In the genomic region with DNA sequence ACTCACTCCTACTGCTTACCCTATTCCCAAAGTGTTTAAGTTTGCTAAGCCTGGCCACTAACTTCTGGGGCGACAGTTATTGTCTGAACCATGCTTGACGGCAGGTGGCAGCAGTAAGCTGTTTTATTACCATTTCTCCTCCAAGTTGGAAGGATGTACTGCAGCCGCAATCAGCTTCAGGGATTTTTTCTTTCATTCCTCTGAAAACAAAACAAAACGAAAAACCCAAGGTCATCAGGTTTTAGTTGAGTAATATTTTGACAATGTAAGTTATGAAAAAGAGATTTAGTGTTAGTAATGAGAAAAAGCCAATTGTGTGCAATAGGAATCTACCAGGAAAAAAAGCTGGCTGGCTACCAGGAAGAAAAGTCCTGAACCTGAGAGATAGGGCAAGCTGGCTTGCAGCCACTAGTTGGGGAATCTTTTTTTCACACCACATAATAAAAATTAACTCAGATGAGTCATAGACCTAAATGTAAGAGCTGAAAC, we compare ENCODE assay signal across 9 cellular contexts. TPM values are rescaled to one million over a fixed set of nuclear protein-coding genes. Genes with fewer than 3 reads are reported as not detected.
DNase-seq lines count a peak whose midpoint lies in the region; FAIRE-seq and TF ChIP-seq lines count a peak whose summit lies in the region.
"Had no signal": no experiment of that assay in that cellular context is flagged by ENCODE, and none has a peak within 500 bp of the region (broad histone marks: within the 10 kb centered on the region; RNA-seq: fewer than 3 reads in every experiment).

No MANE protein-coding gene starts in this region.

- no peak overlapping the region for H3K4me2 ChIP-seq in Karpas-422 (ENCODE audit: low read depth, low read length, poor library complexity, severe bottlenecking)

- POLR2A ChIA-PET in MCF 10A (lab: Yijun Ruan, JAX): interaction anchor here (1.1 to 2.2 kb wide), 3 partner anchors 73 to 99 kb away, joined by 3 to 15 read pairs (median 4); no protein-coding TSS in a partner anchor

- peak; percentile 73 for TF ChIP-seq CTCF in MCF 10A (IDR thresholded peaks at IDR 0.05; ENCODE audit: unreplicated experiment)

- no peak overlapping the region for H3K27ac ChIP-seq in Karpas-422 (ENCODE audit: low read length)
- H3K27ac ChIP-seq: neutrophil had no signal

- H3K4me3 ChIP-seq in Karpas-422 (ENCODE audit: low read length): no peak overlapping the region

- no peak overlapping the region for H3K9ac ChIP-seq in Karpas-422 (ENCODE audit: low read length)

- H3K27me3 ChIP-seq in Karpas-422 (ENCODE audit: low read length): no peaks in the 10 kb centered on the region
- H3K27me3 ChIP-seq: neutrophil had no signal

- H3K4me3 Mint-ChIP-seq in MCF 10A (ENCODE audit: unreplicated experiment): no peak overlapping the region

- H3K36me3 ChIP-seq in Karpas-422 (ENCODE audit: insufficient read depth, low read length): no peaks in the 10 kb centered on the region
- H3K36me3 ChIP-seq: neutrophil had no signal

- CTCF ChIA-PET in MCF 10A (lab: Yijun Ruan, JAX): interaction anchor here (0.6 to 2.5 kb wide), 28 partner anchors 9 to 1345 kb away, joined by 3 to 31 read pairs (median 5); partner anchors contain the start of gene RAB9B

- DNase-seq in NCI-H2171 treated with DMSO at 0.1 percent for 48 hours (lab: John Stamatoyannopoulos, UW) (peak; percentile 24), NCI-H2171 (lab: John Stamatoyannopoulos, UW) (no peak), H54 (ENCODE audit: insufficient read length, low spot score) (peak; percentile 12), Karpas-422 (peak; percentile 74), T1000 (lab: John Stamatoyannopoulos, UW) (peak; percentile 21), MCF 10A (ENCODE audit: unreplicated experiment) (peak; percentile 75), iris pigment epithelial cell (ENCODE audit: low read depth) (peak; percentile 86)
- peak; percentile 1 to 31 (median 14) for DNase-seq in stimulated activated CD4-positive, alpha-beta T cell treated with anti-CD3 and anti-CD28 coated beads, Interleukin-1b, Interleukin-23, amount 100 ng/mL, for 24 hours (ENCODE audit: low read depth in 4 of 4, low spot score in 1 of 4)

- no peaks in the 10 kb centered on the region for H3K9me3 ChIP-seq in Karpas-422 (ENCODE audit: low read length)
- H3K9me3 ChIP-seq: neutrophil had no signal

- no peak overlapping the region for H2AFZ ChIP-seq in Karpas-422 (ENCODE audit: low read length)

- no peaks in the 10 kb centered on the region for H3K9me3 Mint-ChIP-seq in MCF 10A (ENCODE audit: unreplicated experiment)

- H3K4me1 ChIP-seq in Karpas-422 (ENCODE audit: low read length): no peaks in the 10 kb centered on the region

- no peaks in the 10 kb centered on the region for H3K79me2 ChIP-seq in Karpas-422 (ENCODE audit: low read length)

- H3K36me3 Mint-ChIP-seq in MCF 10A (ENCODE audit: insufficient read depth, unreplicated experiment): no peaks in the 10 kb centered on the region

- intact Hi-C loops in MCF 10A (cut with micrococcal nuclease): loop anchor here (1.0 kb wide), 2 partner anchors 268 to 291 kb away; no protein-coding TSS in a partner anchor

- no peaks in the 10 kb centered on the region for H3K9me2 ChIP-seq in Karpas-422 (replicated peaks; ENCODE audit: insufficient read depth, low read length)

- H3K27me3 Mint-ChIP-seq in MCF 10A (ENCODE audit: insufficient read depth, unreplicated experiment): peaks cover 45% of the 10 kb centered on the region

- FAIRE-seq in H54 (lab: Jason Lieb, UNC): peak; percentile 97

- H3K4me1 Mint-ChIP-seq in MCF 10A (ENCODE audit: insufficient read depth, unreplicated experiment): no peaks in the 10 kb centered on the region

- H3K27ac Mint-ChIP-seq in MCF 10A (ENCODE audit: low read depth, unreplicated experiment): peak overlapping the region; percentile 20

- H4K20me1 ChIP-seq in Karpas-422 (ENCODE audit: insufficient read depth, low read depth, low read length): no peaks in the 10 kb centered on the region

- no peak for TF ChIP-seq POLR2A in H54 (IDR thresholded peaks at IDR 0.05; ENCODE audit: low read depth, low read length)

- no TSS peak for BruUV-seq in MCF 10A (replicated peaks; lab: Mats Ljungman, UMichigan)

RNA-seq across cellular contexts. Expression of gene RAB9B, which starts 13.2 kb away (rescaled TPM):
- not detected in 2 replicates for total RNA-seq in Karpas-422 (2014; rRNA removed; shearing (Covaris generic); ENCODE audit: low replicate concordance)
- 0.07 TPM in 1 of 2 replicates, not detected in the other for total RNA-seq in MCF 10A (2022)
